8 cellular contexts compared by ENCODE assay signal in the genomic region with DNA sequence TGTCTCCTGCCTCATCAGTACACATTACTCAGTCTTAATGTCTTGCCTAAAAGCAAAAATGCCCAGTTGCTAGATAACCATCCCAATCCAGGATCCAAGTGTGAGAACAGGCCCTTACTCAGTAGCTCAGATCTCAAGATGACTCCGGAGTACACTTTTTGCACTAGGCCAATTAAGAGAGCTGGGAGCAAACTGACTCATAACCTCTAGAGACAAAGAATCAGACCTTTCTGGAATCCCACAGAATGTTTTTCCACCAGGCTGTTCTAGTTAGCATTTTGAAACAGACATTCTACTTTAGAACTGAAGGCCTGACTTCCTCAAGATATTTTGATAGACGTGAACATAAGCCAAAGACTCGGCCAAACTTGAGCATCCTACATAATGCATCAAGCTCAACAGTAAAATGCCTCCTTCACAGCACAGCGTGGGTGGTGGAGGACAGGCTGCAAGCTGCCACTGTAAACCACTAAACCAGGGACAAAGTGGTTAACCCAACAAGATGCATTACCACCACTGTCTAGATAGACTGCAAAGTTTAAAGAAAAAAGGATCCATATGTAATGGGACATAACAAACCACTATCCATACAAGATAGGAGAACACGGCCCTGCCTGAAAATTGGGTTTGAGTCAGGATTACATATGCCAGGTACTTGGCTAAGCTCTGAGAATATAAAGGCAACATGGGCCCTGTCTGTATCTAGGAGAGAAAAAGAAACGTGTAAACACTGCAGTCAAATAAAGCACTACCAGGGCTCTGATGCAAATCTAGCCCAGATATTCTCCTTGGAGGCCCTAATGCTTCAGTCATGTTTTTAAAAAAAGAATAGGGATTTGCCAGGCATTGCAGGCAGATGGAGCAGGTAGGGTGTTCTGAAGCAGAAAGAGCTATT. TPM values are rescaled to one million over a fixed set of nuclear protein-coding genes. Genes with fewer than 3 reads are reported as not detected.
DNase-seq lines count a peak whose midpoint lies in the region; ATAC-seq and TF ChIP-seq lines count a peak whose summit lies in the region.

No MANE protein-coding gene starts in this region.

- POLR2A ChIA-PET in activated B cell treated with CpG ODN at 0.5 μM for 24 hours (lab: Charles Lee): interaction anchor here (0.7 to 2.6 kb wide), 5 partner anchors 11 to 67 kb away, joined by 3 to 10 read pairs (median 4); a partner anchor contains a TSS

- no peak overlapping the region for H3K4me3 Mint-ChIP-seq in activated B cell treated with CpG ODN at 0.5 μM for 24 hours

- no peaks in the 10 kb centered on the region for H3K27me3 Mint-ChIP-seq in activated B cell treated with CpG ODN at 0.5 μM for 24 hours

- H3K9me3 Mint-ChIP-seq in activated B cell treated with CpG ODN at 0.5 μM for 24 hours: no peaks in the 10 kb centered on the region

- peaks cover 66% of the 10 kb centered on the region for H3K4me1 Mint-ChIP-seq in activated B cell treated with CpG ODN at 0.5 μM for 24 hours

- CTCF ChIA-PET in activated B cell treated with CpG ODN at 0.5 μM for 24 hours (lab: Charles Lee): interaction anchor here (0.6 to 1.6 kb wide), 2 partner anchors 11 to 46 kb away, joined by 4 to 5 read pairs; no protein-coding TSS in a partner anchor

- TF ChIP-seq CTCF in activated B cell treated with CpG ODN at 0.5 μM for 24 hours (IDR thresholded peaks at IDR 0.05): no peak

- H3K36me3 Mint-ChIP-seq in activated B cell treated with CpG ODN at 0.5 μM for 24 hours (ENCODE audit: low read depth): peaks cover 85% of the 10 kb centered on the region

- peaks cover 75% of the 10 kb centered on the region for H3K4me1 ChIP-seq in skeletal muscle satellite cell (ENCODE audit: control insufficient read depth, insufficient read depth, low read length)

- H3K4me2 ChIP-seq in skeletal muscle satellite cell (ENCODE audit: low read length): peak overlapping the region; percentile 2

- ATAC-seq in activated B cell treated with CpG ODN at 0.5 μM for 24 hours (ENCODE audit: low read depth): no peak
- no peak for ATAC-seq in HG02759 (IDR thresholded peaks at IDR 0.05; ENCODE audit: unreplicated experiment)

- no peak overlapping the region for H3K4me3 ChIP-seq in skeletal muscle satellite cell (ENCODE audit: low read length)

- intact Hi-C loops in activated B cell treated with CpG ODN at 0.5 μM for 24 hours (cut with micrococcal nuclease): no loop called here

- DNase-seq in ELR (ENCODE audit: low read depth): peak; percentile 82
- DNase-seq in activated B cell treated with CpG ODN at 0.5 μM for 24 hours: no peak
- DNase-seq in fibroblast of gingiva (ENCODE audit: low read depth): peak; percentile 81
- no peak for DNase-seq in NCI-H748 (lab: John Stamatoyannopoulos, UW; ENCODE audit: unreplicated experiment)
- no peak for DNase-seq in NCI-H1092 (lab: John Stamatoyannopoulos, UW)
- DNase-seq in NCI-H1417 treated with DMSO at 0.1 percent for 48 hours (lab: John Stamatoyannopoulos, UW): no peak

- peaks cover 90% of the 10 kb centered on the region for H3K36me3 ChIP-seq in skeletal muscle satellite cell (ENCODE audit: insufficient read depth, low read length)

- no peaks in the 10 kb centered on the region for H3K27me3 ChIP-seq in skeletal muscle satellite cell (ENCODE audit: control insufficient read depth, insufficient read depth, low read length)

- no peaks in the 10 kb centered on the region for H3K9me3 ChIP-seq in skeletal muscle satellite cell (replicated peaks; ENCODE audit: low read length)

- H3K27ac Mint-ChIP-seq in activated B cell treated with CpG ODN at 0.5 μM for 24 hours: peak overlapping the region; percentile 53

- peak overlapping the region; percentile 57 for H3K9ac ChIP-seq in skeletal muscle satellite cell (ENCODE audit: low read depth, low read length)

RNA-seq across cellular contexts. Expression of a gene that starts 48.3 kb away (rescaled TPM):
- 714 and 755 TPM in 2 replicates for total RNA-seq in activated B cell treated with CpG ODN at 0.5 μM for 24 hours
- 248 and 329 TPM in 2 replicates for total RNA-seq in skeletal muscle satellite cell (2012; rRNA removed)

Comparison
In these comparisons a context has a peak if more than half of its experiments do, and no peak if none do; other contexts are left out.
1. DNase-seq: peak in ELR (single experiment) and fibroblast of gingiva (single experiment); none in activated B cell treated with CpG ODN at 0.5 μM for 24 hours (single experiment), NCI-H748 (single experiment), NCI-H1092 (single experiment) and NCI-H1417 treated with DMSO at 0.1 percent for 48 hours (single experiment).